37 cellular contexts compared by ENCODE assay signal in the genomic region with DNA sequence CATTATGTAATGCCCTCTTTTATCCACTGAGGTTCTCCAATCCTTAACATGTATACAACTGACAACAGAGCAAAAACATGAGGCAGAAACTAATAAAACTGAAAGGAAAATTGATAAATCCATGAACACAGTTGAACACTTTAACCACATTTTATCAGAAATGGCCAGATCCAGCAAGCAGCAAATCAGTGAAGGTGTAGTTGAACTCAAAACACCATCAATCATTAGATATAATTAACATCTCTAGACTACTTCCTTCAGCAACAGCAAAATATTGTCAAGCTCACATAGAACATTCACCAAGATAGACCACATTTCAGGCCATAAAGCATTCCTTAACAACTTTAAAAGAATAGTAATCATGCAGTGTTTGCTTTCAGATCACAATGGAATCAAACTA.
"Had no signal": no experiment of that assay in that cellular context is flagged by ENCODE, and none has a peak within 500 bp of the region (broad histone marks: within the 10 kb centered on the region; RNA-seq: fewer than 3 reads in every experiment).

No MANE protein-coding gene starts in this region.

- ATAC-seq: activated CD4-positive, alpha-beta T cell treated with anti-CD3 and anti-CD28 coated beads for 36 hours; activated CD4-positive, CD25-positive, alpha-beta regulatory T cell treated with anti-CD3 and anti-CD28 coated beads, Interleukin-2, amount 50 U/mL, for 24 hours; activated CD8-positive, alpha-beta memory T cell treated with anti-CD3 and anti-CD28 coated beads, Interleukin-2, amount 10 ng/mL, durations not matched to agents 7 days and 5 days; activated CD8-positive, alpha-beta T cell treated with anti-CD3 and anti-CD28 coated beads, Interleukin-2, amount 10 ng/mL, durations not matched to agents 7 days and 5 days; activated naive CD4-positive, alpha-beta T cell treated with anti-CD3 and anti-CD28 coated beads, Interleukin-2, amount 50 U/mL, for 72 hours; body of pancreas; WTC11 had no signal

- H3K9me3 ChIP-seq: adrenal gland, body of pancreas had no signal

- H3K4me1 ChIP-seq: adrenal gland, body of pancreas had no signal

- H3K36me3 ChIP-seq: adrenal gland, brain microvascular endothelial cell, cardiac muscle cell, WERI-Rb-1 had no signal

- H3K27me3 ChIP-seq: adrenal gland, body of pancreas, brain microvascular endothelial cell, cardiac muscle cell had no signal

- H3K4me3 ChIP-seq: adrenal gland, body of pancreas, cardiac muscle cell had no signal

- FAIRE-seq: astrocyte, bronchial epithelial cell, TTC549 had no signal

- H3K27ac ChIP-seq: adrenal gland, body of pancreas, brain microvascular endothelial cell, cardiac muscle cell, WERI-Rb-1 had no signal

- DNase-seq: activated CD4-positive, alpha-beta memory T cell treated with anti-CD3 and anti-CD28 coated beads, Interleukin-2, amount 10 ng/mL, durations not matched to agents 7 days and 5 days; activated CD4-positive, alpha-beta T cell treated with anti-CD3 and anti-CD28 coated beads for 1 hour; activated CD4-positive, alpha-beta T cell treated with anti-CD3 and anti-CD28 coated beads for 36 hours; activated CD4-positive, alpha-beta T cell treated with anti-CD3 and anti-CD28 coated beads for 48 hours; activated CD4-positive, alpha-beta T cell treated with anti-CD3 and anti-CD28 coated beads, Interleukin-2, amount 10 ng/mL, durations not matched to agents 7 days and 5 days; activated CD4-positive, alpha-beta T cell treated with anti-CD3 and anti-CD28 coated beads, Interleukin-2, amount 50 U/mL, for 48 hours; activated CD4-positive, CD25-positive, alpha-beta regulatory T cell; activated CD8-positive, alpha-beta memory T cell treated with anti-CD3 and anti-CD28 coated beads for 24 hours; activated CD8-positive, alpha-beta memory T cell treated with anti-CD3 and anti-CD28 coated beads, Interleukin-2, amount 10 ng/mL, durations not matched to agents 7 days and 5 days; activated CD8-positive, alpha-beta memory T cell treated with anti-CD3 and anti-CD28 coated beads, Interleukin-2, amount 50 U/mL, for 48 hours; activated CD8-positive, alpha-beta T cell treated with anti-CD3 and anti-CD28 coated beads, Interleukin-2, amount 10 ng/mL, durations not matched to agents 7 days and 5 days; activated effector memory CD4-positive, alpha-beta T cell treated with Interleukin-2 at 50 U/mL for 16 hours; activated gamma-delta T cell treated with Interleukin-2 at 50 U/mL for 16 hours; activated naive CD4-positive, alpha-beta T cell; activated naive CD4-positive, alpha-beta T cell treated with anti-CD3 and anti-CD28 coated beads for 36 hours; activated naive CD4-positive, alpha-beta T cell treated with anti-CD3 and anti-CD28 coated beads, Interleukin-2, amount 50 U/mL, for 16 hours; activated naive CD8-positive, alpha-beta T cell treated with anti-CD3 and anti-CD28 coated beads for 36 hours; activated T-cell treated with anti-CD3 and anti-CD28 coated beads, Interleukin-2, amount 50 U/mL, for 24 hours; activated T-cell treated with anti-CD3 and anti-CD28 coated beads, Interleukin-2, amount 50 U/mL, for 48 hours; adrenal gland; amniotic stem cell; aorta; body of pancreas; brain microvascular endothelial cell; caudate nucleus; cerebellar nuclear complex; T-helper 1 cell; T-helper 2 cell; T-helper 9 cell; WERI-Rb-1 had no signal
